Comparison of ENCODE assay signal across 15 cellular contexts in the genomic region with DNA sequence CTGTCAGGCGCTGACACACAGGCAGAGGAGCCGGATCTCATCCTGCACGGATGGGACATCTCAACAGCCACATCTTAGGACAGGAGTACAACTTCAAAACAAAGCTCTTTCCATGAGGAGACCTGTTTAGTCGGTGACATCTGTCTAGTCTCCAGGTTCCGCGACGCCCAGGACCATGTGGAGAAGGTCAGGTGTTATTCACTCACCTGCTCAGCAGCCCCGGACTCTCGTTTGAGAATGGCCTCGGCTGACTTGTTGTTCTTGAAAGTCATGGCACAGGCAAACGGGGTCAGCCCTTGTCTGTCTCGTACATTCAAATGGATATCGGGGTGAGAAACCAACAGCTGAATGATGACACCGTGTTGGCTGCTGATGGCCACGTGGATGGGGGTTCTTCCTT. TPM values are rescaled to one million over a fixed set of nuclear protein-coding genes. Genes with fewer than 3 reads are reported as not detected.
DNase-seq lines count a peak whose midpoint lies in the region; ATAC-seq and TF ChIP-seq lines count a peak whose summit lies in the region.
"Had no signal": no experiment of that assay in that cellular context is flagged by ENCODE, and none has a peak within 500 bp of the region (broad histone marks: within the 10 kb centered on the region; RNA-seq: fewer than 3 reads in every experiment).

No MANE protein-coding gene starts in this region.

- peaks cover 75% of the 10 kb centered on the region for H3K36me3 Mint-ChIP-seq in activated CD4-positive, alpha-beta T cell treated with anti-CD3 and anti-CD28 coated beads, Interleukin-2, amount 10 ng/mL, durations not matched to agents 24 days and 14 days (ENCODE audit: low read depth)
- peaks cover 90% of the 10 kb centered on the region for H3K36me3 Mint-ChIP-seq in MCF 10A (ENCODE audit: insufficient read depth, unreplicated experiment)
- peaks cover 56% of the 10 kb centered on the region for H3K36me3 Mint-ChIP-seq in nephron progenitor cell (ENCODE audit: low read depth)

- in situ Hi-C loops in mammary epithelial cell (cut with MboI; ENCODE audit: low sequenced_read_pairs in 2 of 2), result no loop called here

- H3K9me3 ChIP-seq in mammary epithelial cell (replicated peaks; ENCODE audit: insufficient read depth, low read length) (no peaks in the 10 kb centered on the region), ascending aorta (no peaks in the 10 kb centered on the region)
- H3K9me3 ChIP-seq: Caco-2 had no signal

- dilution Hi-C loops in mammary epithelial cell (cut with HindIII; ENCODE audit: low sequenced_read_pairs), result no loop called here

- intact Hi-C loops in activated CD4-positive, alpha-beta T cell treated with anti-CD3 and anti-CD28 coated beads, Interleukin-2, amount 10 ng/mL, durations not matched to agents 24 days and 14 days (cut with micrococcal nuclease), result no loop called here
- intact Hi-C loops in MCF 10A (cut with micrococcal nuclease) (no loop called here), mammary epithelial cell (cut with micrococcal nuclease) (no loop called here), ascending aorta (cut with DNase I) (no loop called here), left colon (cut with DNase I, micrococcal nuclease) (no loop called here)

- TF ChIP-seq CTCF in MCF 10A (IDR thresholded peaks at IDR 0.05; ENCODE audit: unreplicated experiment), result no peak
- TF ChIP-seq CTCF in mammary epithelial cell (conservative IDR thresholded peaks at IDR 0.05 in 1 of 2, IDR thresholded peaks at IDR 0.05 in 1 of 2; ENCODE audit: extremely low read depth in 1 of 2, insufficient read depth in 1 of 2, low read depth in 1 of 2, low read length in 2 of 2), result no peak
- no peak for TF ChIP-seq CTCF in nephron progenitor cell (IDR thresholded peaks at IDR 0.05)
- no peak for TF ChIP-seq CTCF in ascending aorta (IDR thresholded peaks at IDR 0.05)

- H3K9me3 Mint-ChIP-seq in activated CD4-positive, alpha-beta T cell treated with anti-CD3 and anti-CD28 coated beads, Interleukin-2, amount 10 ng/mL, durations not matched to agents 24 days and 14 days, result no peaks in the 10 kb centered on the region
- H3K9me3 Mint-ChIP-seq in MCF 10A (ENCODE audit: unreplicated experiment) (no peaks in the 10 kb centered on the region), nephron progenitor cell (no peaks in the 10 kb centered on the region)

- H4K20me1 ChIP-seq in mammary epithelial cell (ENCODE audit: insufficient read depth, low read length), result no peaks in the 10 kb centered on the region

- no TSS peak for BruUV-seq in MCF 10A (replicated peaks; lab: Mats Ljungman, UMichigan)
- BruUV-seq in mammary epithelial cell (replicated peaks; lab: Mats Ljungman, UMichigan), result no TSS peak

- H3K4me2 ChIP-seq in mammary epithelial cell (ENCODE audit: insufficient read depth, low read depth, low read length), result no peak overlapping the region

- H3K36me3 ChIP-seq in mammary epithelial cell (ENCODE audit: insufficient read depth, low read length) (peaks cover 40% of the 10 kb centered on the region), ascending aorta (peaks cover 90 to 96% of the 10 kb centered on the region in 2 donors)

- no peak for ATAC-seq in left colon

- POLR2A ChIA-PET in MCF 10A (lab: Yijun Ruan, JAX), result interaction anchor here (0.6 to 1.2 kb wide), 3 partner anchors 18 to 48 kb away, joined by 3 to 4 read pairs (median 3); partner anchors contain the start of genes CYB5D2 and ZZEF1

- no peak for DNase-seq in activated CD4-positive, alpha-beta T cell treated with anti-CD3 and anti-CD28 coated beads, Interleukin-2, amount 10 ng/mL, durations not matched to agents 24 days and 14 days
- no peak for DNase-seq in activated CD4-positive, alpha-beta T cell treated with anti-CD3 and anti-CD28 coated beads for 48 hours
- DNase-seq in MCF 10A (ENCODE audit: unreplicated experiment) (no peak), mammary epithelial cell (no peak), nephron progenitor cell (no peak), NCI-H510A (lab: John Stamatoyannopoulos, UW) (no peak), ascending aorta (ENCODE audit: low spot score in 2 of 2) (no peak), left colon (no peak)
- DNase-seq: Caco-2; DMS153; GOT3; NCI-H1417; NCI-H1930; NCI-H446; NK-92 treated with Interleukin-12 subunit alpha and Interleukin-12 subunit beta, amount 100 ng/mL, for 24 hours had no signal

- H3K4me3 ChIP-seq in mammary epithelial cell (replicated peaks in 1 of 3; ENCODE audit: insufficient read depth in 1 of 3, low read depth in 2 of 3, low read length in 3 of 3) (no peak overlapping the region), ascending aorta (no peak overlapping the region)

- no peak overlapping the region for H3K27ac ChIP-seq in mammary epithelial cell (ENCODE audit: insufficient read depth, low read depth, low read length)
- no peak overlapping the region for H3K27ac ChIP-seq in ascending aorta

- no peak overlapping the region for H3K4me3 Mint-ChIP-seq in activated CD4-positive, alpha-beta T cell treated with anti-CD3 and anti-CD28 coated beads, Interleukin-2, amount 10 ng/mL, durations not matched to agents 24 days and 14 days
- no peak overlapping the region for H3K4me3 Mint-ChIP-seq in MCF 10A (ENCODE audit: unreplicated experiment)
- H3K4me3 Mint-ChIP-seq in nephron progenitor cell, result no peak overlapping the region

- no peak overlapping the region for H2AFZ ChIP-seq in mammary epithelial cell (ENCODE audit: low read depth, low read length)

- peak overlapping the region; percentile 20 for H3K27ac Mint-ChIP-seq in activated CD4-positive, alpha-beta T cell treated with anti-CD3 and anti-CD28 coated beads, Interleukin-2, amount 10 ng/mL, durations not matched to agents 24 days and 14 days
- peak overlapping the region; percentile 42 for H3K27ac Mint-ChIP-seq in MCF 10A (ENCODE audit: low read depth, unreplicated experiment)
- peak overlapping the region; percentile 95 for H3K27ac Mint-ChIP-seq in nephron progenitor cell

- H3K27me3 ChIP-seq in mammary epithelial cell (ENCODE audit: insufficient read depth, low read length), result no peaks in the 10 kb centered on the region
- H3K27me3 ChIP-seq in ascending aorta, result no peaks in the 10 kb centered on the region

- H3K4me1 Mint-ChIP-seq in activated CD4-positive, alpha-beta T cell treated with anti-CD3 and anti-CD28 coated beads, Interleukin-2, amount 10 ng/mL, durations not matched to agents 24 days and 14 days, result peaks cover 51% of the 10 kb centered on the region
- H3K4me1 Mint-ChIP-seq in MCF 10A (ENCODE audit: insufficient read depth, unreplicated experiment), result no peaks in the 10 kb centered on the region
- peaks cover 47% of the 10 kb centered on the region for H3K4me1 Mint-ChIP-seq in nephron progenitor cell

- CTCF ChIA-PET in MCF 10A (lab: Yijun Ruan, JAX) (interaction anchor here (0.6 to 0.8 kb wide), 5 partner anchors 15 to 240 kb away, joined by 3 to 5 read pairs (median 3); no protein-coding TSS in a partner anchor), mammary epithelial cell (lab: Charles Lee; ENCODE audit: low non-redundant PET) (interaction anchor here (0.5 kb wide), 1 partner anchor 71 kb away, joined by 5 read pairs; no protein-coding TSS in a partner anchor)

- H3K4me1 ChIP-seq in mammary epithelial cell (ENCODE audit: insufficient read depth, low read length), result no peaks in the 10 kb centered on the region
- H3K4me1 ChIP-seq in ascending aorta, result no peaks in the 10 kb centered on the region
- H3K4me1 ChIP-seq: Caco-2 had no signal

- H3K79me2 ChIP-seq in mammary epithelial cell (ENCODE audit: insufficient read depth, low read length), result no peaks in the 10 kb centered on the region

- no peak overlapping the region for H3K9ac ChIP-seq in mammary epithelial cell (ENCODE audit: insufficient read depth, low read length)

- no peaks in the 10 kb centered on the region for H3K27me3 Mint-ChIP-seq in activated CD4-positive, alpha-beta T cell treated with anti-CD3 and anti-CD28 coated beads, Interleukin-2, amount 10 ng/mL, durations not matched to agents 24 days and 14 days
- H3K27me3 Mint-ChIP-seq in MCF 10A (ENCODE audit: insufficient read depth, unreplicated experiment), result no peaks in the 10 kb centered on the region
- H3K27me3 Mint-ChIP-seq in nephron progenitor cell (ENCODE audit: low read depth, poor library complexity), result no peaks in the 10 kb centered on the region

- 92% methylated on average over 15 of the region's 15 CpGs for WGBS in mammary epithelial cell (ENCODE audit: low coverage, missing lambda C conversion rate)

RNA-seq across cellular contexts. Expression of gene CYB5D2, which starts 35.7 kb away (rescaled TPM):
- 7.1 and 7.7 TPM in 2 replicates for total RNA-seq in activated CD4-positive, alpha-beta T cell treated with anti-CD3 and anti-CD28 coated beads, Interleukin-2, amount 10 ng/mL, durations not matched to agents 24 days and 14 days
- total RNA-seq in MCF 10A (2022) (13.8 and 17.6 TPM in 2 replicates), mammary epithelial cell (10 to 100 TPM; 15.1 to 16.3 TPM), ascending aorta (17.7 TPM), left colon (10 to 100 TPM; 11.8 to 16.3 TPM)
- 25.1 TPM for polyA plus RNA-seq in mammary epithelial cell
- polyA minus RNA-seq in mammary epithelial cell, result 24.8 TPM

RNA-seq across cellular contexts. Expression of gene ZZEF1, which starts 35.8 kb away (rescaled TPM):
- 40.8 and 42.8 TPM in 2 replicates for total RNA-seq in activated CD4-positive, alpha-beta T cell treated with anti-CD3 and anti-CD28 coated beads, Interleukin-2, amount 10 ng/mL, durations not matched to agents 24 days and 14 days
- total RNA-seq in MCF 10A (2022) (35.0 and 37.9 TPM in 2 replicates), mammary epithelial cell (10 to 100 TPM; 33.6 to 44.7 TPM), ascending aorta (67.2 TPM), left colon (100 to 1,000 TPM; 134 to 164 TPM)
- 10.2 TPM for polyA plus RNA-seq in mammary epithelial cell
- polyA minus RNA-seq in mammary epithelial cell, result 43.8 TPM

Comparison
In these comparisons a context has a peak if more than half of its experiments do, and no peak if none do; other contexts are left out.
1. H3K27ac Mint-ChIP-seq: peak in every context shown above with its lines; median percentile 95 in nephron progenitor cell; 42 in MCF 10A; 20 in activated CD4-positive, alpha-beta T cell treated with anti-CD3 and anti-CD28 coated beads, Interleukin-2, amount 10 ng/mL, durations not matched to agents 24 days and 14 days.